Comparison of ENCODE assay signal across 24 cellular contexts in the genomic region with DNA sequence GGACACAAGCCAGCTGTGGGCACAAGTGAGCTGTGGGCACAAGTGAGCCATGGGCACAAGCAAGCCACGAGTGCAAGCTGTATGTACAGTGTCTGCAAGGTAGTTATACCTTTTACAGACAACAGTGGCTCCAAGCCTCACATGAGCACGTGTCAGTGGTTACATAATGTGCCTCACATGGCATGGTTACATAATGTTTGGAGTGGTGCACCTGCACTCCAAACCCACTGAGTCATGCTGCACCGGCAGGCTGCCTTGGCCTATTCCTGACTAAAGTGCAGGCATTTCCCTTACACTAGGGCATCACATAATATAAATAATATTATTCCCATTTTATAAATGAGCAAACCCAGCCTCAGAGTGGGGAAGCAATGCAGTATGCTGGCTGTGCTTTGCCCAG.
A peak's percentile ranks its signal among the peaks of the same experiment; 100 is the strongest.
DNase-seq lines count a peak whose midpoint lies in the region; TF ChIP-seq lines count a peak whose summit lies in the region.
"Had no signal": no experiment of that assay in that cellular context is flagged by ENCODE, and none has a peak within 500 bp of the region (broad histone marks: within the 10 kb centered on the region; RNA-seq: fewer than 3 reads in every experiment).

No MANE protein-coding gene starts in this region.

- H3K36me3 ChIP-seq in KMS-11 (ENCODE audit: insufficient read depth) (no peaks in the 10 kb centered on the region), PC-9 (ENCODE audit: low read depth) (no peaks in the 10 kb centered on the region), hepatocyte (replicated peaks; ENCODE audit: insufficient read depth, low read depth) (no peaks in the 10 kb centered on the region)
- H3K36me3 ChIP-seq: adrenal gland, esophagus muscularis mucosa, heart right ventricle, upper lobe of left lung had no signal

- H3K9me3 Mint-ChIP-seq in HFFc6: no peaks in the 10 kb centered on the region; the same call in 1 of the 2 replicates
- H3K9me3 Mint-ChIP-seq: activated naive CD4-positive, alpha-beta T cell treated with anti-CD3 and anti-CD28 coated beads, Interleukin-2, amount 10 ng/mL, durations not matched to agents 7 days and 5 days had no signal

- no peaks in the 10 kb centered on the region for H3K4me1 Mint-ChIP-seq in HFFc6 (ENCODE audit: low read depth)
- H3K4me1 Mint-ChIP-seq: activated naive CD4-positive, alpha-beta T cell treated with anti-CD3 and anti-CD28 coated beads, Interleukin-2, amount 10 ng/mL, durations not matched to agents 7 days and 5 days; CD4-positive, alpha-beta memory T cell; central memory CD8-positive, alpha-beta T cell; nephron progenitor cell had no signal

- H3K36me3 Mint-ChIP-seq in HFFc6 (ENCODE audit: low read depth): no peaks in the 10 kb centered on the region
- H3K36me3 Mint-ChIP-seq: activated naive CD4-positive, alpha-beta T cell treated with anti-CD3 and anti-CD28 coated beads, Interleukin-2, amount 10 ng/mL, durations not matched to agents 7 days and 5 days; CD4-positive, alpha-beta memory T cell had no signal

- H3K4me2 ChIP-seq in KMS-11: peak overlapping the region; percentile 47; the same call in 1 of the 2 replicates
- peak overlapping the region; percentile 60 for H3K4me2 ChIP-seq in PC-9
- no peak overlapping the region for H3K4me2 ChIP-seq in hepatocyte
- H3K4me2 ChIP-seq: SK-N-SH had no signal

- no peak overlapping the region for H3K4me3 ChIP-seq in KMS-11 (IDR thresholded peaks at IDR 0.05; ENCODE audit: insufficient read depth, low read depth, low read length)
- no peak overlapping the region; the same call in 1 of the 2 replicates for H3K4me3 ChIP-seq in PC-9
- no peak overlapping the region for H3K4me3 ChIP-seq in hepatocyte
- H3K4me3 ChIP-seq: adrenal gland, esophagus muscularis mucosa, heart right ventricle, upper lobe of left lung had no signal

- CTCF ChIA-PET in PC-9 (lab: Charles Lee): no interaction called here

- no peak overlapping the region for H2AFZ ChIP-seq in KMS-11 (ENCODE audit: low read depth)
- no peak overlapping the region for H2AFZ ChIP-seq in PC-9
- H2AFZ ChIP-seq in hepatocyte: no peak overlapping the region

- no peak overlapping the region for H3K27ac Mint-ChIP-seq in HFFc6
- H3K27ac Mint-ChIP-seq: activated naive CD4-positive, alpha-beta T cell treated with anti-CD3 and anti-CD28 coated beads, Interleukin-2, amount 10 ng/mL, durations not matched to agents 7 days and 5 days; CD4-positive, alpha-beta memory T cell; dendritic cell treated with granulocyte-macrophage colony-stimulating factor and Interleukin-4, amounts not matched to agents 40 ng/mL and 50 ng/mL, for 4 days; nephron progenitor cell had no signal

- no peak overlapping the region for H3K4me3 Mint-ChIP-seq in HFFc6
- H3K4me3 Mint-ChIP-seq: activated naive CD4-positive, alpha-beta T cell treated with anti-CD3 and anti-CD28 coated beads, Interleukin-2, amount 10 ng/mL, durations not matched to agents 7 days and 5 days; CD4-positive, alpha-beta memory T cell; central memory CD8-positive, alpha-beta T cell; dendritic cell treated with granulocyte-macrophage colony-stimulating factor and Interleukin-4, amounts not matched to agents 40 ng/mL and 50 ng/mL, for 4 days; nephron progenitor cell had no signal

- no peak for TF ChIP-seq CTCF in KMS-11 (conservative IDR thresholded peaks at IDR 0.05; ENCODE audit: low read depth, low read length)
- TF ChIP-seq CTCF in PC-9 (conservative IDR thresholded peaks at IDR 0.05): no peak
- no peak for TF ChIP-seq CTCF in hepatocyte (IDR thresholded peaks at IDR 0.05; ENCODE audit: poor library complexity)
- TF ChIP-seq CTCF in HFFc6 (IDR thresholded peaks at IDR 0.05): no peak

- peaks cover 14% of the 10 kb centered on the region for H3F3A ChIP-seq in PC-9 (ENCODE audit: insufficient read depth, low read depth)

- POLR2A ChIA-PET in PC-9 (lab: Charles Lee; ENCODE audit: unreplicated experiment): no interaction called here

- H3K27me3 ChIP-seq in KMS-11 (ENCODE audit: insufficient read depth, low read depth) (no peaks in the 10 kb centered on the region), PC-9 (ENCODE audit: insufficient read depth, low read depth) (no peaks in the 10 kb centered on the region), hepatocyte (peaks cover 11% of the 10 kb centered on the region)
- H3K27me3 ChIP-seq: adrenal gland, upper lobe of left lung had no signal

- no peak overlapping the region for H3K9ac ChIP-seq in KMS-11
- H3K9ac ChIP-seq: SK-N-SH had no signal

- no TSS peak for BruUV-seq in PC-9 (replicated peaks; lab: Mats Ljungman, UMichigan)

- no peaks in the 10 kb centered on the region for H3K9me2 ChIP-seq in PC-9 (ENCODE audit: insufficient read depth)
- H3K9me2 ChIP-seq in hepatocyte (replicated peaks; ENCODE audit: insufficient read depth): no peaks in the 10 kb centered on the region
- H3K9me2 ChIP-seq: SK-N-SH had no signal

- WGBS in hepatocyte (ENCODE audit: low lambda C conversion rate, missing lambda C conversion rate): 85% methylated on average over 3 of the region's 3 CpGs

- H3K4me1 ChIP-seq in KMS-11 (ENCODE audit: low read depth, poor library complexity, severe bottlenecking) (peaks cover 20% of the 10 kb centered on the region), PC-9 (replicated peaks; ENCODE audit: insufficient read depth) (peaks cover 17% of the 10 kb centered on the region), hepatocyte (ENCODE audit: insufficient read depth) (no peaks in the 10 kb centered on the region)
- H3K4me1 ChIP-seq: adrenal gland, esophagus muscularis mucosa, upper lobe of left lung had no signal

- H3K79me2 ChIP-seq in KMS-11 (ENCODE audit: insufficient read depth, low read depth) (no peaks in the 10 kb centered on the region), PC-9 (ENCODE audit: low read depth) (no peaks in the 10 kb centered on the region), hepatocyte (no peaks in the 10 kb centered on the region)

- peak in 1 of 2 experiments; percentile 80 for DNase-seq in PC-9
- peak; percentile 19 for DNase-seq in hepatocyte (ENCODE audit: low spot score)
- DNase-seq in renal cortical epithelial cell (ENCODE audit: low read depth): peak; percentile 75
- no peak for DNase-seq in NCI-H446 treated with DMSO at 0.1 percent for 48 hours (lab: John Stamatoyannopoulos, UW)
- no peak for DNase-seq in HFFc6
- no peak for DNase-seq in SKM-1 (lab: John Stamatoyannopoulos, UW; ENCODE audit: unreplicated experiment)
- DNase-seq: activated CD4-positive, alpha-beta T cell treated with anti-CD3 and anti-CD28 coated beads, Interleukin-2, amount 50 U/mL, for 4 hours; activated naive CD4-positive, alpha-beta T cell treated with anti-CD3 and anti-CD28 coated beads, Interleukin-2, amount 10 ng/mL, durations not matched to agents 7 days and 5 days; CD4-positive, alpha-beta memory T cell; foreskin fibroblast; heart right ventricle; NCI-H1417 treated with DMSO at 0.1 percent for 48 hours; NCI-H446; NCI-H774; nephron progenitor cell; SK-N-SH; stimulated activated CD4-positive, alpha-beta T cell treated with anti-CD3 and anti-CD28 coated beads, Interleukin-4, amount 100 ng/mL, for 24 hours; T-helper 2 cell; upper lobe of left lung had no signal

- H3K27me3 Mint-ChIP-seq in HFFc6 (ENCODE audit: insufficient read depth): peaks cover 7% of the 10 kb centered on the region

- H3K9me3 ChIP-seq in PC-9 (ENCODE audit: insufficient read depth, low read depth) (peaks cover 9% of the 10 kb centered on the region; the same call in 1 of the 2 replicates), hepatocyte (ENCODE audit: low read depth) (no peaks in the 10 kb centered on the region)
- H3K9me3 ChIP-seq: adrenal gland, SK-N-SH had no signal

- intact Hi-C loops in PC-9 (cut with micrococcal nuclease; ENCODE audit: unreplicated experiment): no loop called here

- peak overlapping the region; percentile 38; the same call in 1 of the 2 replicates for H3K27ac ChIP-seq in KMS-11
- H3K27ac ChIP-seq in PC-9: peak overlapping the region; percentile 90
- no peak overlapping the region for H3K27ac ChIP-seq in hepatocyte
- H3K27ac ChIP-seq: adrenal gland, esophagus muscularis mucosa, heart right ventricle, upper lobe of left lung had no signal

- H4K20me1 ChIP-seq in KMS-11 (ENCODE audit: insufficient read depth) (no peaks in the 10 kb centered on the region), PC-9 (ENCODE audit: insufficient read depth) (no peaks in the 10 kb centered on the region), hepatocyte (ENCODE audit: insufficient read depth, poor library complexity, severe bottlenecking) (no peaks in the 10 kb centered on the region)

Comparison
In these comparisons a context has a peak if more than half of its experiments do, and no peak if none do; other contexts are left out.
1. DNase-seq: peak in hepatocyte (single experiment) and renal cortical epithelial cell (single experiment); none in NCI-H446 treated with DMSO at 0.1 percent for 48 hours (single experiment), HFFc6 (single experiment) and SKM-1 (single experiment).